19 cellular contexts compared by ENCODE assay signal in the genomic region with DNA sequence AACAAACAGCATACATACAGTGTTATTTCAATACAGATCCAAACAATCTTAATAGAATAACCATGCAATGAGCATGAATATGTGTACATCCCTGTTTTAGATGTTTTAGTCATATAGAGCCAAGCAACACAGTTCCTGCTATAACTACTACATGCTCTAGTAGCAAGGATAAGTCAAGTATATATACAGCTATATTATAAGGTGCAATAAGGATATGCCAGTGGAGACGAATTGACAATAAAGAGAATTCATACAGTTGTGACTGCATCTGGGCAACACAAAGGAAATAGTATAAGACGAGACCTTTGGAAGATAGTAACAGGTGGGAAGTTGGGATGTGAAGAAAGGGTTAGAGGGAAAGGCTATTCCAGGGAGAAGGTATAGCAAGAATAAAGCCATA.
DNase-seq lines count a peak whose midpoint lies in the region; ATAC-seq, FAIRE-seq and TF ChIP-seq lines count a peak whose summit lies in the region.
"Had no signal": no experiment of that assay in that cellular context is flagged by ENCODE, and none has a peak within 500 bp of the region (broad histone marks: within the 10 kb centered on the region; RNA-seq: fewer than 3 reads in every experiment).

No MANE protein-coding gene starts in this region.

- peaks cover 60% of the 10 kb centered on the region for H3K4me1 Mint-ChIP-seq in activated T-cell treated with anti-CD3 and anti-CD28 coated beads, Interleukin-2, amount 50 U/mL, for 72 hours (ENCODE audit: low read depth)
- H3K4me1 Mint-ChIP-seq in activated T-cell treated with anti-CD3 and anti-CD28 coated beads, Interleukin-2, amount 50 U/mL, for 4 hours (ENCODE audit: low read depth) = peaks cover 29% of the 10 kb centered on the region

- peaks cover 3 to 5% of the 10 kb centered on the region in 2 donors for H3K36me3 Mint-ChIP-seq in activated T-cell treated with anti-CD3 and anti-CD28 coated beads, Interleukin-2, amount 50 U/mL, for 72 hours (ENCODE audit: insufficient read depth in 2 of 2)
- no peaks in the 10 kb centered on the region for H3K36me3 Mint-ChIP-seq in activated T-cell treated with anti-CD3 and anti-CD28 coated beads, Interleukin-2, amount 50 U/mL, for 4 hours (ENCODE audit: insufficient read depth)
- H3K36me3 Mint-ChIP-seq: IgD-negative memory B cell had no signal

- H3K4me3 Mint-ChIP-seq in activated T-cell treated with anti-CD3 and anti-CD28 coated beads, Interleukin-2, amount 50 U/mL, for 72 hours = no peak overlapping the region
- no peak overlapping the region for H3K4me3 Mint-ChIP-seq in activated T-cell treated with anti-CD3 and anti-CD28 coated beads, Interleukin-2, amount 50 U/mL, for 4 hours
- H3K4me3 Mint-ChIP-seq: CD4-positive, alpha-beta T cell; GM23338; HFFc6; IgD-negative memory B cell had no signal

- FAIRE-seq in H54 (lab: Jason Lieb, UNC) = peak; percentile 38
- FAIRE-seq in colon (lab: Jason Lieb, UNC) = peak; percentile 43
- FAIRE-seq: HepG2 had no signal

- no peak for TF ChIP-seq POLR2A in H54 (IDR thresholded peaks at IDR 0.05; ENCODE audit: low read depth, low read length)

- no peak for ATAC-seq in activated T-cell treated with anti-CD3 and anti-CD28 coated beads, Interleukin-2, amount 50 U/mL, for 72 hours (replicated peaks in 1 of 2)
- no peak for ATAC-seq in activated T-cell treated with anti-CD3 and anti-CD28 coated beads, Interleukin-2, amount 50 U/mL, for 4 hours
- ATAC-seq: GM23338, HCT116, HepG2 had no signal

- H3K27ac Mint-ChIP-seq in activated T-cell treated with anti-CD3 and anti-CD28 coated beads, Interleukin-2, amount 50 U/mL, for 72 hours = peak overlapping the region; percentile 13
- H3K27ac Mint-ChIP-seq: CD4-positive, alpha-beta T cell; GM23338; HFFc6; IgD-negative memory B cell had no signal

- no peak for DNase-seq in activated T-cell treated with anti-CD3 and anti-CD28 coated beads, Interleukin-2, amount 50 U/mL, for 72 hours
- no peak for DNase-seq in activated T-cell treated with anti-CD3 and anti-CD28 coated beads, Interleukin-2, amount 50 U/mL, for 4 hours
- DNase-seq in H54 (ENCODE audit: insufficient read length, low spot score) (no peak), NCI-H345 treated with DMSO at 0.1 percent for 48 hours (lab: John Stamatoyannopoulos, UW; ENCODE audit: unreplicated experiment) (no peak), AML-193 (lab: John Stamatoyannopoulos, UW) (no peak)
- DNase-seq in activated CD4-positive, CD25-positive, alpha-beta regulatory T cell (lab: John Stamatoyannopoulos, UW) = no peak
- DNase-seq: Caco-2; CD4-positive, alpha-beta T cell; DMS153; DMS79; GDM1; H7; HFFc6; KBM-7 had no signal

- peaks cover 3 to 7% of the 10 kb centered on the region in 2 donors for H3K9me3 Mint-ChIP-seq in activated T-cell treated with anti-CD3 and anti-CD28 coated beads, Interleukin-2, amount 50 U/mL, for 72 hours
- no peaks in the 10 kb centered on the region for H3K9me3 Mint-ChIP-seq in activated T-cell treated with anti-CD3 and anti-CD28 coated beads, Interleukin-2, amount 50 U/mL, for 4 hours
- H3K9me3 Mint-ChIP-seq: CD4-positive, alpha-beta T cell; GM23338; HFFc6; IgD-negative memory B cell had no signal

- H3K27me3 Mint-ChIP-seq in activated T-cell treated with anti-CD3 and anti-CD28 coated beads, Interleukin-2, amount 50 U/mL, for 72 hours (ENCODE audit: low read depth) = no peaks in the 10 kb centered on the region
- no peaks in the 10 kb centered on the region for H3K27me3 Mint-ChIP-seq in activated T-cell treated with anti-CD3 and anti-CD28 coated beads, Interleukin-2, amount 50 U/mL, for 4 hours (ENCODE audit: low read depth)
- H3K27me3 Mint-ChIP-seq: CD4-positive, alpha-beta T cell had no signal
